3 cellular contexts compared by ENCODE assay signal in the genomic region with DNA sequence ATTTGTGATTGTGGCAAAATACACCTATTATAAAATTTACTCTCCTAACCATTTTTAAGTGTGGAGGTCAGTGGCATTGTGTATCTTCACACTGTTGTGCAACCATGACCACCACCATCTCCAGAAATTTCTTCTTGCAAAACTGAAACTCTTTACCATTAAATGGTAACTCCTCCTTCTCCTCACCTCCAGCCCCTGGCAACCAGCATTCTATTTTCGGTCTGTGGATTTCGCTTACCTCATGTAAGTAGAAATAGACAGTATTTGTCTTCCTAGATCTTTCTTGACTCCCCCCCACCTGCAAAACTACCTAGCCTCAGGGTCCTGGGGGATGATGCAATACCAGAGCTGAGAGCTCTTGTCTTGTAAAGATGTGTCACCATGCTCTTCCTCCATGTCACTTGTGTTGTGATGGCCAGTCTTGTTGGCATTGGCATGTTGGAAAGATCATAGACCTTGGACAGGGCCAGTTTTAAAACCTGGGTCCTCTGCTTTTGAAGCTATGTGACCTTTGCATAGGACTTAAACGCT.
TF ChIP-seq lines count a peak whose summit lies in the region.

No MANE protein-coding gene starts in this region.

TF ChIP-seq in HepG2, 621 proteins besides CTCF, POLR2A, EP300 and RAD21 (continued from another document):
- TF ChIP-seq, protein P1, sequence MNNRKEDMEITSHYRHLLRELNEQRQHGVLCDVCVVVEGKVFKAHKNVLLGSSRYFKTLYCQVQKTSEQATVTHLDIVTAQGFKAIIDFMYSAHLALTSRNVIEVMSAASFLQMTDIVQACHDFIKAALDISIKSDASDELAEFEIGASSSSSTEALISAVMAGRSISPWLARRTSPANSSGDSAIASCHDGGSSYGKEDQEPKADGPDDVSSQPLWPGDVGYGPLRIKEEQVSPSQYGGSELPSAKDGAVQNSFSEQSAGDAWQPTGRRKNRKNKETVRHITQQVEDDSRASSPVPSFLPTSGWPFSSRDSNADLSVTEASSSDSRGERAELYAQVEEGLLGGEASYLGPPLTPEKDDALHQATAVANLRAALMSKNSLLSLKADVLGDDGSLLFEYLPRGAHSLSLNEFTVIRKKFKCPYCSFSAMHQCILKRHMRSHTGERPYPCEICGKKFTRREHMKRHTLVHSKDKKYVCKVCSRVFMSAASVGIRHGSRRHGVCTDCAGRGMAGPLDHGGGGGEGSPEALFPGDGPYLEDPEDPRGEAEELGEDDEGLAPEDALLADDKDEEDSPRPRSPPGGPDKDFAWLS (CRISPR knock-in tag; IDR thresholded peaks at IDR 0.05; ENCODE audit: borderline replicate concordance), result no peak
- no peak for TF ChIP-seq FOXM1 (CRISPR knock-in tag; IDR thresholded peaks at IDR 0.05)
- no peak for TF ChIP-seq ZNF879 (CRISPR knock-in tag; IDR thresholded peaks at IDR 0.05)
- TF ChIP-seq BRD4 (CRISPR knock-in tag; IDR thresholded peaks at IDR 0.05), result no peak
- no peak for TF ChIP-seq THYN1 (CRISPR knock-in tag; IDR thresholded peaks at IDR 0.05; ENCODE audit: borderline replicate concordance, low read depth)
- no peak for TF ChIP-seq TARDBP (CRISPR knock-in tag; IDR thresholded peaks at IDR 0.05)

TF ChIP-seq in Ishikawa, 13 proteins besides CTCF, POLR2A, EP300 and RAD21 (continued from another document):
- TF ChIP-seq, protein P2, sequence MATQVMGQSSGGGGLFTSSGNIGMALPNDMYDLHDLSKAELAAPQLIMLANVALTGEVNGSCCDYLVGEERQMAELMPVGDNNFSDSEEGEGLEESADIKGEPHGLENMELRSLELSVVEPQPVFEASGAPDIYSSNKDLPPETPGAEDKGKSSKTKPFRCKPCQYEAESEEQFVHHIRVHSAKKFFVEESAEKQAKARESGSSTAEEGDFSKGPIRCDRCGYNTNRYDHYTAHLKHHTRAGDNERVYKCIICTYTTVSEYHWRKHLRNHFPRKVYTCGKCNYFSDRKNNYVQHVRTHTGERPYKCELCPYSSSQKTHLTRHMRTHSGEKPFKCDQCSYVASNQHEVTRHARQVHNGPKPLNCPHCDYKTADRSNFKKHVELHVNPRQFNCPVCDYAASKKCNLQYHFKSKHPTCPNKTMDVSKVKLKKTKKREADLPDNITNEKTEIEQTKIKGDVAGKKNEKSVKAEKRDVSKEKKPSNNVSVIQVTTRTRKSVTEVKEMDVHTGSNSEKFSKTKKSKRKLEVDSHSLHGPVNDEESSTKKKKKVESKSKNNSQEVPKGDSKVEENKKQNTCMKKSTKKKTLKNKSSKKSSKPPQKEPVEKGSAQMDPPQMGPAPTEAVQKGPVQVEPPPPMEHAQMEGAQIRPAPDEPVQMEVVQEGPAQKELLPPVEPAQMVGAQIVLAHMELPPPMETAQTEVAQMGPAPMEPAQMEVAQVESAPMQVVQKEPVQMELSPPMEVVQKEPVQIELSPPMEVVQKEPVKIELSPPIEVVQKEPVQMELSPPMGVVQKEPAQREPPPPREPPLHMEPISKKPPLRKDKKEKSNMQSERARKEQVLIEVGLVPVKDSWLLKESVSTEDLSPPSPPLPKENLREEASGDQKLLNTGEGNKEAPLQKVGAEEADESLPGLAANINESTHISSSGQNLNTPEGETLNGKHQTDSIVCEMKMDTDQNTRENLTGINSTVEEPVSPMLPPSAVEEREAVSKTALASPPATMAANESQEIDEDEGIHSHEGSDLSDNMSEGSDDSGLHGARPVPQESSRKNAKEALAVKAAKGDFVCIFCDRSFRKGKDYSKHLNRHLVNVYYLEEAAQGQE (IDR thresholded peaks at IDR 0.05; ENCODE audit: low read depth), result peak; percentile 38; the same call in 1 of the 2 replicates

TF ChIP-seq in GM23338, 12 proteins besides CTCF, POLR2A, EP300 and RAD21 (continued from another document):
- TF ChIP-seq, protein P3, sequence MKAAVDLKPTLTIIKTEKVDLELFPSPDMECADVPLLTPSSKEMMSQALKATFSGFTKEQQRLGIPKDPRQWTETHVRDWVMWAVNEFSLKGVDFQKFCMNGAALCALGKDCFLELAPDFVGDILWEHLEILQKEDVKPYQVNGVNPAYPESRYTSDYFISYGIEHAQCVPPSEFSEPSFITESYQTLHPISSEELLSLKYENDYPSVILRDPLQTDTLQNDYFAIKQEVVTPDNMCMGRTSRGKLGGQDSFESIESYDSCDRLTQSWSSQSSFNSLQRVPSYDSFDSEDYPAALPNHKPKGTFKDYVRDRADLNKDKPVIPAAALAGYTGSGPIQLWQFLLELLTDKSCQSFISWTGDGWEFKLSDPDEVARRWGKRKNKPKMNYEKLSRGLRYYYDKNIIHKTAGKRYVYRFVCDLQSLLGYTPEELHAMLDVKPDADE (IDR thresholded peaks at IDR 0.05), result no peak
- TF ChIP-seq NANOG (IDR thresholded peaks at IDR 0.05; ENCODE audit: borderline replicate concordance) (no peak), STAT1 (IDR thresholded peaks at IDR 0.05; ENCODE audit: unreplicated experiment) (no peak), CREB1 (CRISPR knock-in tag; IDR thresholded peaks at IDR 0.05; ENCODE audit: low read depth) (no peak), POLR2AphosphoS5 (IDR thresholded peaks at IDR 0.05; ENCODE audit: low read depth) (no peak), JUNB (IDR thresholded peaks at IDR 0.05; ENCODE audit: unreplicated experiment) (no peak), EZH2phosphoT487 (IDR thresholded peaks at IDR 0.05; ENCODE audit: unreplicated experiment) (no peak), EZH2 (IDR thresholded peaks at IDR 0.05; ENCODE audit: low read depth, unreplicated experiment) (no peak), ZNF114 (CRISPR knock-in tag; IDR thresholded peaks at IDR 0.05) (no peak)
- TF ChIP-seq, protein P2 (IDR thresholded peaks at IDR 0.05; ENCODE audit: unreplicated experiment), result no peak
- TF ChIP-seq, protein P4, sequence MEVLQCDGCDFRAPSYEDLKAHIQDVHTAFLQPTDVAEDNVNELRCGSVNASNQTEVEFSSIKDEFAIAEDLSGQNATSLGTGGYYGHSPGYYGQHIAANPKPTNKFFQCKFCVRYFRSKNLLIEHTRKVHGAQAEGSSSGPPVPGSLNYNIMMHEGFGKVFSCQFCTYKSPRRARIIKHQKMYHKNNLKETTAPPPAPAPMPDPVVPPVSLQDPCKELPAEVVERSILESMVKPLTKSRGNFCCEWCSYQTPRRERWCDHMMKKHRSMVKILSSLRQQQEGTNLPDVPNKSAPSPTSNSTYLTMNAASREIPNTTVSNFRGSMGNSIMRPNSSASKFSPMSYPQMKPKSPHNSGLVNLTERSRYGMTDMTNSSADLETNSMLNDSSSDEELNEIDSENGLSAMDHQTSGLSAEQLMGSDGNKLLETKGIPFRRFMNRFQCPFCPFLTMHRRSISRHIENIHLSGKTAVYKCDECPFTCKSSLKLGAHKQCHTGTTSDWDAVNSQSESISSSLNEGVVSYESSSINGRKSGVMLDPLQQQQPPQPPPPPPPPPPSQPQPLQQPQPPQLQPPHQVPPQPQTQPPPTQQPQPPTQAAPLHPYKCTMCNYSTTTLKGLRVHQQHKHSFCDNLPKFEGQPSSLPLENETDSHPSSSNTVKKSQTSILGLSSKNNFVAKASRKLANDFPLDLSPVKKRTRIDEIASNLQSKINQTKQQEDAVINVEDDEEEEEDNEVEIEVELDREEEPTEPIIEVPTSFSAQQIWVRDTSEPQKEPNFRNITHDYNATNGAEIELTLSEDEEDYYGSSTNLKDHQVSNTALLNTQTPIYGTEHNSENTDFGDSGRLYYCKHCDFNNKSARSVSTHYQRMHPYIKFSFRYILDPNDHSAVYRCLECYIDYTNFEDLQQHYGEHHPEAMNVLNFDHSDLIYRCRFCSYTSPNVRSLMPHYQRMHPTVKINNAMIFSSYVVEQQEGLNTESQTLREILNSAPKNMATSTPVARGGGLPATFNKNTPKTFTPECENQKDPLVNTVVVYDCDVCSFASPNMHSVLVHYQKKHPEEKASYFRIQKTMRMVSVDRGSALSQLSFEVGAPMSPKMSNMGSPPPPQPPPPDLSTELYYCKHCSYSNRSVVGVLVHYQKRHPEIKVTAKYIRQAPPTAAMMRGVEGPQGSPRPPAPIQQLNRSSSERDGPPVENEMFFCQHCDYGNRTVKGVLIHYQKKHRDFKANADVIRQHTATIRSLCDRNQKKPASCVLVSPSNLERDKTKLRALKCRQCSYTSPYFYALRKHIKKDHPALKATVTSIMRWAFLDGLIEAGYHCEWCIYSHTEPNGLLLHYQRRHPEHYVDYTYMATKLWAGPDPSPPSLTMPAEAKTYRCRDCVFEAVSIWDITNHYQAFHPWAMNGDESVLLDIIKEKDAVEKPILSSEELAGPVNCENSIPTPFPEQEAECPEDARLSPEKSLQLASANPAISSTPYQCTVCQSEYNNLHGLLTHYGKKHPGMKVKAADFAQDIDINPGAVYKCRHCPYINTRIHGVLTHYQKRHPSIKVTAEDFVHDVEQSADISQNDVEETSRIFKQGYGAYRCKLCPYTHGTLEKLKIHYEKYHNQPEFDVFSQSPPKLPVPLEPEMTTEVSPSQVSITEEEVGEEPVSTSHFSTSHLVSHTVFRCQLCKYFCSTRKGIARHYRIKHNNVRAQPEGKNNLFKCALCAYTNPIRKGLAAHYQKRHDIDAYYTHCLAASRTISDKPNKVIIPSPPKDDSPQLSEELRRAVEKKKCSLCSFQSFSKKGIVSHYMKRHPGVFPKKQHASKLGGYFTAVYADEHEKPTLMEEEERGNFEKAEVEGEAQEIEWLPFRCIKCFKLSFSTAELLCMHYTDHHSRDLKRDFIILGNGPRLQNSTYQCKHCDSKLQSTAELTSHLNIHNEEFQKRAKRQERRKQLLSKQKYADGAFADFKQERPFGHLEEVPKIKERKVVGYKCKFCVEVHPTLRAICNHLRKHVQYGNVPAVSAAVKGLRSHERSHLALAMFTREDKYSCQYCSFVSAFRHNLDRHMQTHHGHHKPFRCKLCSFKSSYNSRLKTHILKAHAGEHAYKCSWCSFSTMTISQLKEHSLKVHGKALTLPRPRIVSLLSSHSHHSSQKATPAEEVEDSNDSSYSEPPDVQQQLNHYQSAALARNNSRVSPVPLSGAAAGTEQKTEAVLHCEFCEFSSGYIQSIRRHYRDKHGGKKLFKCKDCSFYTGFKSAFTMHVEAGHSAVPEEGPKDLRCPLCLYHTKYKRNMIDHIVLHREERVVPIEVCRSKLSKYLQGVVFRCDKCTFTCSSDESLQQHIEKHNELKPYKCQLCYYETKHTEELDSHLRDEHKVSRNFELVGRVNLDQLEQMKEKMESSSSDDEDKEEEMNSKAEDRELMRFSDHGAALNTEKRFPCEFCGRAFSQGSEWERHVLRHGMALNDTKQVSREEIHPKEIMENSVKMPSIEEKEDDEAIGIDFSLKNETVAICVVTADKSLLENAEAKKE (CRISPR knock-in tag; IDR thresholded peaks at IDR 0.05), result no peak
